19 cellular contexts compared by ENCODE assay signal in genomic region chr6:111530218-111530617, GRCh38.
"Had no signal": no experiment of that assay in that cellular context is flagged by ENCODE, and none has a peak within 500 bp of the region (broad histone marks: within the 10 kb centered on the region; RNA-seq: fewer than 3 reads in every experiment).

No MANE protein-coding gene starts in this region.

- H3K9me3 Mint-ChIP-seq: memory B cell, neural crest cell had no signal

- H3K27me3 ChIP-seq: tibial nerve had no signal

- H3K27ac Mint-ChIP-seq: activated CD8-positive, alpha-beta T cell treated with anti-CD3 and anti-CD28 coated beads, Interleukin-2, amount 10 ng/mL, durations not matched to agents 7 days and 5 days; activated naive CD4-positive, alpha-beta T cell treated with anti-CD3 and anti-CD28 coated beads, Interleukin-2, amount 50 U/mL, for 72 hours; memory B cell; T-cell; T-helper 2 cell treated with Interferon-gamma antibody and Interleukin-4, amounts not matched to agents 5 μg/mL and 100 μg/mL, for 36 hours had no signal

- H3K36me3 Mint-ChIP-seq: memory B cell had no signal

- FAIRE-seq: frontal cortex, islet of Langerhans, urothelium cell line had no signal

- H3K9me3 ChIP-seq: tibial nerve had no signal

- H3K4me3 ChIP-seq: tibial nerve had no signal

- H3K4me3 Mint-ChIP-seq: activated CD8-positive, alpha-beta T cell treated with anti-CD3 and anti-CD28 coated beads, Interleukin-2, amount 10 ng/mL, durations not matched to agents 7 days and 5 days; brain; memory B cell; neural crest cell; T-cell; T-helper 2 cell treated with Interferon-gamma antibody and Interleukin-4, amounts not matched to agents 5 μg/mL and 100 μg/mL, for 36 hours had no signal

- H3K27ac ChIP-seq: tibial nerve, WERI-Rb-1 had no signal

- H3K27me3 Mint-ChIP-seq: brain, memory B cell, T-cell had no signal

- DNase-seq: activated CD4-positive, alpha-beta T cell treated with anti-CD3 and anti-CD28 coated beads, Interleukin-2, amount 50 U/mL, for 1 hour; activated CD4-positive, CD25-positive, alpha-beta regulatory T cell treated with anti-CD3 and anti-CD28 coated beads, Interleukin-2, amount 50 U/mL, for 72 hours; activated CD8-positive, alpha-beta T cell treated with anti-CD3 and anti-CD28 coated beads, Interleukin-2, amount 10 ng/mL, durations not matched to agents 7 days and 5 days; aorta; dermis blood vessel endothelial cell; effector CD8-positive, alpha-beta T cell; stimulated activated CD4-positive, alpha-beta T cell treated with anti-CD3 and anti-CD28 coated beads, Interleukin-4, amount 100 ng/mL, for 24 hours; stimulated activated naive CD8-positive, alpha-beta T cell treated with anti-CD3 and anti-CD28 coated beads, Interleukin-15, Interleukin-2, amounts not matched to agents 100 U/mL and 50 U/mL, for 24 hours; T-cell; WERI-Rb-1 had no signal

- H3K36me3 ChIP-seq: tibial nerve, WERI-Rb-1 had no signal

- ATAC-seq: activated CD8-positive, alpha-beta T cell treated with anti-CD3 and anti-CD28 coated beads, Interleukin-2, amount 10 ng/mL, durations not matched to agents 7 days and 5 days; activated naive CD4-positive, alpha-beta T cell treated with anti-CD3 and anti-CD28 coated beads, Interleukin-2, amount 50 U/mL, for 72 hours; stimulated activated naive CD8-positive, alpha-beta T cell treated with anti-CD3 and anti-CD28 coated beads, Interleukin-15, Interleukin-2, amounts not matched to agents 100 U/mL and 50 U/mL, for 24 hours had no signal
